Comparison of ENCODE assay signal across 2 cellular contexts in the genomic region with DNA sequence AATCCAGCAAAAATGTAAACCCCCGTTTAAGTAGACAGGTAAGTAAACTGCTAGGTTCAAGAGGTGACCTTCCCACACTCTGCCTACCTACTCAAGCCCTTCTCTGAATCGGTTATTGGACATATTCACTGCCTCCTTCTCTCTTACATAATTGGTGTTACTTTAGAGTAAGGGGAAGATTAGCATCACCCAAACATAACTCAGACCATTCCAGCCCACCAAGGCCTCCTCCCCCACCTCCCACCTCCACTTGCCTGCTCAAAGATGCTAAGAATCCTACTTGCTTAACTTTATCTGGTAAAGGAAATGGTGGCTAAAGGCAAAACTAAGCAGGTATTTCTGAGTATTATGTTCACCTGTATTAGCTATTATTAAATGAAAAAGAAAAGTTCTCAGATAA.
TF ChIP-seq lines count a peak whose summit lies in the region.

No MANE protein-coding gene starts in this region.

TF ChIP-seq in GM23338, 12 proteins besides CTCF, POLR2A, EP300 and RAD21 (continues in another document):
- TF ChIP-seq ZNF114 (CRISPR knock-in tag; IDR thresholded peaks at IDR 0.05) (no peak), STAT1 (IDR thresholded peaks at IDR 0.05; ENCODE audit: unreplicated experiment) (no peak), ZNF331 (CRISPR knock-in tag; IDR thresholded peaks at IDR 0.05; ENCODE audit: low read depth) (no peak), CREB1 (CRISPR knock-in tag; IDR thresholded peaks at IDR 0.05; ENCODE audit: low read depth) (no peak), JUNB (IDR thresholded peaks at IDR 0.05; ENCODE audit: unreplicated experiment) (no peak), NANOG (IDR thresholded peaks at IDR 0.05; ENCODE audit: borderline replicate concordance) (no peak), EZH2 (IDR thresholded peaks at IDR 0.05; ENCODE audit: low read depth, unreplicated experiment) (no peak), POLR2AphosphoS5 (IDR thresholded peaks at IDR 0.05; ENCODE audit: low read depth) (no peak)
- TF ChIP-seq, protein P1, sequence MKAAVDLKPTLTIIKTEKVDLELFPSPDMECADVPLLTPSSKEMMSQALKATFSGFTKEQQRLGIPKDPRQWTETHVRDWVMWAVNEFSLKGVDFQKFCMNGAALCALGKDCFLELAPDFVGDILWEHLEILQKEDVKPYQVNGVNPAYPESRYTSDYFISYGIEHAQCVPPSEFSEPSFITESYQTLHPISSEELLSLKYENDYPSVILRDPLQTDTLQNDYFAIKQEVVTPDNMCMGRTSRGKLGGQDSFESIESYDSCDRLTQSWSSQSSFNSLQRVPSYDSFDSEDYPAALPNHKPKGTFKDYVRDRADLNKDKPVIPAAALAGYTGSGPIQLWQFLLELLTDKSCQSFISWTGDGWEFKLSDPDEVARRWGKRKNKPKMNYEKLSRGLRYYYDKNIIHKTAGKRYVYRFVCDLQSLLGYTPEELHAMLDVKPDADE (IDR thresholded peaks at IDR 0.05): no peak
- TF ChIP-seq, protein P2, sequence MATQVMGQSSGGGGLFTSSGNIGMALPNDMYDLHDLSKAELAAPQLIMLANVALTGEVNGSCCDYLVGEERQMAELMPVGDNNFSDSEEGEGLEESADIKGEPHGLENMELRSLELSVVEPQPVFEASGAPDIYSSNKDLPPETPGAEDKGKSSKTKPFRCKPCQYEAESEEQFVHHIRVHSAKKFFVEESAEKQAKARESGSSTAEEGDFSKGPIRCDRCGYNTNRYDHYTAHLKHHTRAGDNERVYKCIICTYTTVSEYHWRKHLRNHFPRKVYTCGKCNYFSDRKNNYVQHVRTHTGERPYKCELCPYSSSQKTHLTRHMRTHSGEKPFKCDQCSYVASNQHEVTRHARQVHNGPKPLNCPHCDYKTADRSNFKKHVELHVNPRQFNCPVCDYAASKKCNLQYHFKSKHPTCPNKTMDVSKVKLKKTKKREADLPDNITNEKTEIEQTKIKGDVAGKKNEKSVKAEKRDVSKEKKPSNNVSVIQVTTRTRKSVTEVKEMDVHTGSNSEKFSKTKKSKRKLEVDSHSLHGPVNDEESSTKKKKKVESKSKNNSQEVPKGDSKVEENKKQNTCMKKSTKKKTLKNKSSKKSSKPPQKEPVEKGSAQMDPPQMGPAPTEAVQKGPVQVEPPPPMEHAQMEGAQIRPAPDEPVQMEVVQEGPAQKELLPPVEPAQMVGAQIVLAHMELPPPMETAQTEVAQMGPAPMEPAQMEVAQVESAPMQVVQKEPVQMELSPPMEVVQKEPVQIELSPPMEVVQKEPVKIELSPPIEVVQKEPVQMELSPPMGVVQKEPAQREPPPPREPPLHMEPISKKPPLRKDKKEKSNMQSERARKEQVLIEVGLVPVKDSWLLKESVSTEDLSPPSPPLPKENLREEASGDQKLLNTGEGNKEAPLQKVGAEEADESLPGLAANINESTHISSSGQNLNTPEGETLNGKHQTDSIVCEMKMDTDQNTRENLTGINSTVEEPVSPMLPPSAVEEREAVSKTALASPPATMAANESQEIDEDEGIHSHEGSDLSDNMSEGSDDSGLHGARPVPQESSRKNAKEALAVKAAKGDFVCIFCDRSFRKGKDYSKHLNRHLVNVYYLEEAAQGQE (IDR thresholded peaks at IDR 0.05; ENCODE audit: unreplicated experiment): no peak

TF ChIP-seq in IMR-90, 13 proteins besides CTCF, POLR2A, EP300 and RAD21:
- TF ChIP-seq NFE2L2 (IDR thresholded peaks at IDR 0.05; ENCODE audit: low read depth, low read length) (no peak), MAZ (IDR thresholded peaks at IDR 0.05; ENCODE audit: borderline replicate concordance, low read depth, low read length) (no peak), CEBPB (IDR thresholded peaks at IDR 0.05; ENCODE audit: low read depth, low read length) (no peak), MAFK (IDR thresholded peaks at IDR 0.05; ENCODE audit: low read depth, low read length) (no peak), RFX5 (IDR thresholded peaks at IDR 0.05; ENCODE audit: low read depth, low read length) (no peak), SMC3 (IDR thresholded peaks at IDR 0.05; ENCODE audit: low read depth, low read length) (no peak), FOS (IDR thresholded peaks at IDR 0.05; ENCODE audit: low read depth, low read length) (no peak), RCOR1 (IDR thresholded peaks at IDR 0.05; ENCODE audit: insufficient replicate concordance, low read length) (no peak), BHLHE40 (IDR thresholded peaks at IDR 0.05; ENCODE audit: low read depth, low read length) (no peak), CHD1 (IDR thresholded peaks at IDR 0.05; ENCODE audit: low read depth, low read length) (no peak), MXI1 (IDR thresholded peaks at IDR 0.05; ENCODE audit: borderline replicate concordance, low read depth, low read length) (no peak)
- TF ChIP-seq, protein P3, sequence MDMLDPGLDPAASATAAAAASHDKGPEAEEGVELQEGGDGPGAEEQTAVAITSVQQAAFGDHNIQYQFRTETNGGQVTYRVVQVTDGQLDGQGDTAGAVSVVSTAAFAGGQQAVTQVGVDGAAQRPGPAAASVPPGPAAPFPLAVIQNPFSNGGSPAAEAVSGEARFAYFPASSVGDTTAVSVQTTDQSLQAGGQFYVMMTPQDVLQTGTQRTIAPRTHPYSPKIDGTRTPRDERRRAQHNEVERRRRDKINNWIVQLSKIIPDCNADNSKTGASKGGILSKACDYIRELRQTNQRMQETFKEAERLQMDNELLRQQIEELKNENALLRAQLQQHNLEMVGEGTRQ (IDR thresholded peaks at IDR 0.05; ENCODE audit: low read depth, low read length): no peak
- TF ChIP-seq, protein P4, sequence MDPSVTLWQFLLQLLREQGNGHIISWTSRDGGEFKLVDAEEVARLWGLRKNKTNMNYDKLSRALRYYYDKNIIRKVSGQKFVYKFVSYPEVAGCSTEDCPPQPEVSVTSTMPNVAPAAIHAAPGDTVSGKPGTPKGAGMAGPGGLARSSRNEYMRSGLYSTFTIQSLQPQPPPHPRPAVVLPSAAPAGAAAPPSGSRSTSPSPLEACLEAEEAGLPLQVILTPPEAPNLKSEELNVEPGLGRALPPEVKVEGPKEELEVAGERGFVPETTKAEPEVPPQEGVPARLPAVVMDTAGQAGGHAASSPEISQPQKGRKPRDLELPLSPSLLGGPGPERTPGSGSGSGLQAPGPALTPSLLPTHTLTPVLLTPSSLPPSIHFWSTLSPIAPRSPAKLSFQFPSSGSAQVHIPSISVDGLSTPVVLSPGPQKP (IDR thresholded peaks at IDR 0.05; ENCODE audit: borderline replicate concordance, low read depth, low read length): no peak
TF ChIP-seq in IMR-90: peak in this region for 0.
